ENCODE assay signal across 9 cellular contexts in the genomic region with DNA sequence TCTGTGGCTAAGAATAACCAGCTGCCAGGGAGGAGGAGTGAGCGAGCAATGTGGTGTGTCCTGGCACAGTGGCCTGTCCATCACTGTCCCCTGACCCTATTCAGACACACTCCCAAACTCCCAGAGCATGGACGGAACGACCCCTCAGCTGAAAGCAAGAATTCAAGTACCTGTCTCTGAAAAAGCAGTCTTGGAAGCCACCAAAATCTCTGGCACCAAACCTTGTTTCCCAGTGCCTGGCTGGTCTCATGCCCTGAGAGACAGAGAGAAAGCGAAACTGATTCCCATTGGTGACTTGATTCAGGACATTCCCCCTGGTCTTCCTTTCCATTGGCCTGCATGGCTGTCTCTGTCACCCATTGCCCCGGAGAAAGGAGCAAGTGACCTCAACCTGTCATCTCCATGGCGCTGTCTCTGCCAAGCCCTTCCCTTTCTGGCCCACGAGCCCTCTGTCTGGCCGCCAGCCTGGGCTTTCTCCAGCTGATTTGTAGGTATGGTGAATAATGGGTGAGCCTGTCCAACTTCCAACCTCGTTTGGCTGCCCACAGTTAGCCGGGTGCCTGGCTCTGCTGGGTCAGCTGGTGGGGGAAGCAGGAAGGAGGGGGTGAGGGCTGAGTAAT. TPM values are rescaled to one million over a fixed set of nuclear protein-coding genes. Genes with fewer than 3 reads are reported as not detected.
DNase-seq lines count a peak whose midpoint lies in the region; ATAC-seq and TF ChIP-seq lines count a peak whose summit lies in the region.
"Had no signal": no experiment of that assay in that cellular context is flagged by ENCODE, and none has a peak within 500 bp of the region (broad histone marks: within the 10 kb centered on the region; RNA-seq: fewer than 3 reads in every experiment).

TSS of gene DDO (minus strand) at position 279 of the 620 bp plus-strand sequence. CDS start 2,113 bp downstream, outside the sequence.

- DNase-seq in GM23248 (peak; percentile 9), T-helper 17 cell (no peak), globus pallidus (ENCODE audit: low spot score) (peak; percentile 94), NCI-H1048 (lab: John Stamatoyannopoulos, UW) (no peak), NCI-H2171 (lab: John Stamatoyannopoulos, UW) (no peak)
- no peak for DNase-seq in activated CD8-positive, alpha-beta memory T cell treated with anti-CD3 and anti-CD28 coated beads, Interleukin-2, amount 50 U/mL, for 4 hours
- DNase-seq in stimulated activated CD4-positive, alpha-beta T cell treated with anti-CD3 and anti-CD28 coated beads, Interleukin-12 subunit alpha, Interleukin-12 subunit beta, amount 100 ng/mL, for 4 hours, result no peak

- H3K79me2 ChIP-seq in GM23248 (ENCODE audit: insufficient read depth), result no peaks in the 10 kb centered on the region
- H3K79me2 ChIP-seq in parathyroid adenoma, result no peaks in the 10 kb centered on the region

- H3K4me3 ChIP-seq in GM23248 (no peak within 1 kb of the TSS), parathyroid adenoma (ENCODE audit: low read depth, low read length) (no peak within 1 kb of the TSS)

- WGBS in GM23248 (ENCODE audit: low coverage in 1 of 2, low lambda C conversion rate in 2 of 2, missing lambda C conversion rate in 2 of 2), 2 experiments, result 58 to 64% methylated on average over 10 of the region's 10 CpGs

- H3K27me3 ChIP-seq in GM23248 (replicated peaks; ENCODE audit: insufficient read depth), result no peaks in the 10 kb centered on the region
- H3K27me3 ChIP-seq in parathyroid adenoma (ENCODE audit: control insufficient read depth, insufficient read depth, low read length), result no peaks in the 10 kb centered on the region

- no peaks in the 10 kb centered on the region for H3K36me3 Mint-ChIP-seq in T-helper 17 cell (ENCODE audit: low read depth)
- H3K36me3 Mint-ChIP-seq: IgD-negative memory B cell had no signal

- H3K4me3 Mint-ChIP-seq in T-helper 17 cell, result no peak within 1 kb of the TSS

- no peaks in the 10 kb centered on the region for H3F3A ChIP-seq in GM23248 (ENCODE audit: insufficient read depth)

- H3K36me3 ChIP-seq in GM23248 (ENCODE audit: low read depth), result no peaks in the 10 kb centered on the region
- H3K36me3 ChIP-seq in parathyroid adenoma (ENCODE audit: control insufficient read depth, insufficient read depth, low read length), result no peaks in the 10 kb centered on the region

- H3K9me3 ChIP-seq in GM23248 (ENCODE audit: low read depth), result no peaks in the 10 kb centered on the region
- no peaks in the 10 kb centered on the region for H3K9me3 ChIP-seq in T-helper 17 cell (ENCODE audit: control insufficient read depth, low read length, poor library complexity, severe bottlenecking)
- H3K9me3 ChIP-seq in parathyroid adenoma (ENCODE audit: control insufficient read depth, low read length), result no peaks in the 10 kb centered on the region

- no peak within 1 kb of the TSS for H3K4me2 ChIP-seq in GM23248 (ENCODE audit: unreplicated experiment)
- H3K4me2 ChIP-seq in parathyroid adenoma (ENCODE audit: low read length), result no peak within 1 kb of the TSS

- peaks cover 50% of the 10 kb centered on the region for H3K27me3 Mint-ChIP-seq in T-helper 17 cell

- no peak within 1 kb of the TSS for H3K27ac ChIP-seq in GM23248
- peak within 1 kb of the TSS; percentile 78 for H3K27ac ChIP-seq in parathyroid adenoma

- H2AFZ ChIP-seq in GM23248 (peak within 1 kb of the TSS; percentile 22), parathyroid adenoma (peak within 1 kb of the TSS; percentile 88)

- in situ Hi-C loops in GM23248 (cut with MboI), result no loop called here

- H4K20me1 ChIP-seq in GM23248 (ENCODE audit: insufficient read depth), result no peaks in the 10 kb centered on the region

- H3K9me2 ChIP-seq in GM23248 (ENCODE audit: insufficient read depth), result no peaks in the 10 kb centered on the region

- no peaks in the 10 kb centered on the region for H3K4me1 ChIP-seq in GM23248 (ENCODE audit: insufficient read depth)
- peaks cover 12% of the 10 kb centered on the region for H3K4me1 ChIP-seq in parathyroid adenoma

- no peak within 1 kb of the TSS for H3K9ac ChIP-seq in GM23248
- H3K9ac ChIP-seq in parathyroid adenoma, result peak within 1 kb of the TSS; percentile 55

- no peak for TF ChIP-seq CTCF in parathyroid adenoma (IDR thresholded peaks at IDR 0.05)

- peak; percentile 28 for ATAC-seq in T-helper 17 cell

- no peak within 1 kb of the TSS for H3K27ac Mint-ChIP-seq in T-helper 17 cell
- H3K27ac Mint-ChIP-seq: IgD-negative memory B cell had no signal

- H3K4me1 Mint-ChIP-seq in T-helper 17 cell, result peaks cover 10% of the 10 kb centered on the region
- H3K4me1 Mint-ChIP-seq: IgD-negative memory B cell had no signal

RNA-seq across cellular contexts. Expression of gene DDO, which starts in this region (rescaled TPM):
- not detected in 2 replicates for total RNA-seq in GM23248 (2014; rRNA removed; shearing (Covaris generic))
- polyA plus RNA-seq in GM23248 (2016; fragmentation: Nextera tagmentation; extraction: Ambion mirVana), result not detected in 2 replicates
- under 1 TPM; 0.12 to 0.21 TPM for total RNA-seq in T-helper 17 cell
- polyA plus RNA-seq: IgD-negative memory B cell had no signal

Comparison
In these comparisons a context has a peak if more than half of its experiments do, and no peak if none do; other contexts are left out.
1. Peak in DNase-seq in GM23248; RNA of the gene not detected or under 1 TPM.
2. Peak in ATAC-seq in T-helper 17 cell; RNA of the gene not detected or under 1 TPM.